Comparison of ENCODE assay signal across 2 cellular contexts in the genomic region with DNA sequence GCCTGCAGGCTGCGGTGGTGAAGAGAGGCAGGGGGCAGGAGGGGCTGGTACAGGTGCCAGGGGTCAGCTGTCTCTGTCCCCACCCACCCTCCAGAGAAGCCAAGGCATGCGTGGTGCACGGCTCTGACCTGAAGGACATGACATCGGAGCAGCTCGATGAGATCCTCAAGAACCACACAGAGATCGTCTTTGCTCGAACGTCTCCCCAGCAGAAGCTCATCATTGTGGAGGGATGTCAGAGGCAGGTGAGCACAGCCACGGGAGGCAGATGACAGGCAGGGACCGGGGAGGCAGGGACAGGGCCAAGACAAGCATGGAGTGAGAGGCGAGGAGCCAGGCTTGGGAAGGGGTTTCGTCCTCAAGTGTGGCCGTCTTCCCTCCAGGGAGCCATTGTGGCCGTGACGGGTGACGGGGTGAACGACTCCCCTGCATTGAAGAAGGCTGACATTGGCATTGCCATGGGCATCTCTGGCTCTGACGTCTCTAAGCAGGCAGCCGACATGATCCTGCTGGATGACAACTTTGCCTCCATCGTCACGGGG.
TF ChIP-seq lines count a peak whose summit lies in the region.

No MANE protein-coding gene starts in this region.

TF ChIP-seq in GM23338, 12 proteins besides CTCF, POLR2A, EP300 and RAD21:
- TF ChIP-seq, protein P1, sequence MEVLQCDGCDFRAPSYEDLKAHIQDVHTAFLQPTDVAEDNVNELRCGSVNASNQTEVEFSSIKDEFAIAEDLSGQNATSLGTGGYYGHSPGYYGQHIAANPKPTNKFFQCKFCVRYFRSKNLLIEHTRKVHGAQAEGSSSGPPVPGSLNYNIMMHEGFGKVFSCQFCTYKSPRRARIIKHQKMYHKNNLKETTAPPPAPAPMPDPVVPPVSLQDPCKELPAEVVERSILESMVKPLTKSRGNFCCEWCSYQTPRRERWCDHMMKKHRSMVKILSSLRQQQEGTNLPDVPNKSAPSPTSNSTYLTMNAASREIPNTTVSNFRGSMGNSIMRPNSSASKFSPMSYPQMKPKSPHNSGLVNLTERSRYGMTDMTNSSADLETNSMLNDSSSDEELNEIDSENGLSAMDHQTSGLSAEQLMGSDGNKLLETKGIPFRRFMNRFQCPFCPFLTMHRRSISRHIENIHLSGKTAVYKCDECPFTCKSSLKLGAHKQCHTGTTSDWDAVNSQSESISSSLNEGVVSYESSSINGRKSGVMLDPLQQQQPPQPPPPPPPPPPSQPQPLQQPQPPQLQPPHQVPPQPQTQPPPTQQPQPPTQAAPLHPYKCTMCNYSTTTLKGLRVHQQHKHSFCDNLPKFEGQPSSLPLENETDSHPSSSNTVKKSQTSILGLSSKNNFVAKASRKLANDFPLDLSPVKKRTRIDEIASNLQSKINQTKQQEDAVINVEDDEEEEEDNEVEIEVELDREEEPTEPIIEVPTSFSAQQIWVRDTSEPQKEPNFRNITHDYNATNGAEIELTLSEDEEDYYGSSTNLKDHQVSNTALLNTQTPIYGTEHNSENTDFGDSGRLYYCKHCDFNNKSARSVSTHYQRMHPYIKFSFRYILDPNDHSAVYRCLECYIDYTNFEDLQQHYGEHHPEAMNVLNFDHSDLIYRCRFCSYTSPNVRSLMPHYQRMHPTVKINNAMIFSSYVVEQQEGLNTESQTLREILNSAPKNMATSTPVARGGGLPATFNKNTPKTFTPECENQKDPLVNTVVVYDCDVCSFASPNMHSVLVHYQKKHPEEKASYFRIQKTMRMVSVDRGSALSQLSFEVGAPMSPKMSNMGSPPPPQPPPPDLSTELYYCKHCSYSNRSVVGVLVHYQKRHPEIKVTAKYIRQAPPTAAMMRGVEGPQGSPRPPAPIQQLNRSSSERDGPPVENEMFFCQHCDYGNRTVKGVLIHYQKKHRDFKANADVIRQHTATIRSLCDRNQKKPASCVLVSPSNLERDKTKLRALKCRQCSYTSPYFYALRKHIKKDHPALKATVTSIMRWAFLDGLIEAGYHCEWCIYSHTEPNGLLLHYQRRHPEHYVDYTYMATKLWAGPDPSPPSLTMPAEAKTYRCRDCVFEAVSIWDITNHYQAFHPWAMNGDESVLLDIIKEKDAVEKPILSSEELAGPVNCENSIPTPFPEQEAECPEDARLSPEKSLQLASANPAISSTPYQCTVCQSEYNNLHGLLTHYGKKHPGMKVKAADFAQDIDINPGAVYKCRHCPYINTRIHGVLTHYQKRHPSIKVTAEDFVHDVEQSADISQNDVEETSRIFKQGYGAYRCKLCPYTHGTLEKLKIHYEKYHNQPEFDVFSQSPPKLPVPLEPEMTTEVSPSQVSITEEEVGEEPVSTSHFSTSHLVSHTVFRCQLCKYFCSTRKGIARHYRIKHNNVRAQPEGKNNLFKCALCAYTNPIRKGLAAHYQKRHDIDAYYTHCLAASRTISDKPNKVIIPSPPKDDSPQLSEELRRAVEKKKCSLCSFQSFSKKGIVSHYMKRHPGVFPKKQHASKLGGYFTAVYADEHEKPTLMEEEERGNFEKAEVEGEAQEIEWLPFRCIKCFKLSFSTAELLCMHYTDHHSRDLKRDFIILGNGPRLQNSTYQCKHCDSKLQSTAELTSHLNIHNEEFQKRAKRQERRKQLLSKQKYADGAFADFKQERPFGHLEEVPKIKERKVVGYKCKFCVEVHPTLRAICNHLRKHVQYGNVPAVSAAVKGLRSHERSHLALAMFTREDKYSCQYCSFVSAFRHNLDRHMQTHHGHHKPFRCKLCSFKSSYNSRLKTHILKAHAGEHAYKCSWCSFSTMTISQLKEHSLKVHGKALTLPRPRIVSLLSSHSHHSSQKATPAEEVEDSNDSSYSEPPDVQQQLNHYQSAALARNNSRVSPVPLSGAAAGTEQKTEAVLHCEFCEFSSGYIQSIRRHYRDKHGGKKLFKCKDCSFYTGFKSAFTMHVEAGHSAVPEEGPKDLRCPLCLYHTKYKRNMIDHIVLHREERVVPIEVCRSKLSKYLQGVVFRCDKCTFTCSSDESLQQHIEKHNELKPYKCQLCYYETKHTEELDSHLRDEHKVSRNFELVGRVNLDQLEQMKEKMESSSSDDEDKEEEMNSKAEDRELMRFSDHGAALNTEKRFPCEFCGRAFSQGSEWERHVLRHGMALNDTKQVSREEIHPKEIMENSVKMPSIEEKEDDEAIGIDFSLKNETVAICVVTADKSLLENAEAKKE (CRISPR knock-in tag; IDR thresholded peaks at IDR 0.05) = no peak
- TF ChIP-seq EZH2phosphoT487 (IDR thresholded peaks at IDR 0.05; ENCODE audit: unreplicated experiment) (no peak), POLR2AphosphoS5 (IDR thresholded peaks at IDR 0.05; ENCODE audit: low read depth) (no peak)
TF ChIP-seq in GM23338: peak in this region for 0.

TF ChIP-seq in K562, 482 proteins besides CTCF, POLR2A, EP300 and RAD21:
- no peak for TF ChIP-seq HNRNPLL (IDR thresholded peaks at IDR 0.05; ENCODE audit: low read depth, low read length, poor library complexity, severe bottlenecking)
- TF ChIP-seq HDAC2 (IDR thresholded peaks at IDR 0.05) = no peak
- TF ChIP-seq ZNF263 (CRISPR knock-in tag; IDR thresholded peaks at IDR 0.05; ENCODE audit: borderline replicate concordance) = 0 out of 2 replicates have a peak, but pooled peaks have one; percentile 18
TF ChIP-seq in K562: peak in this region for 1.
